In the genomic region with DNA sequence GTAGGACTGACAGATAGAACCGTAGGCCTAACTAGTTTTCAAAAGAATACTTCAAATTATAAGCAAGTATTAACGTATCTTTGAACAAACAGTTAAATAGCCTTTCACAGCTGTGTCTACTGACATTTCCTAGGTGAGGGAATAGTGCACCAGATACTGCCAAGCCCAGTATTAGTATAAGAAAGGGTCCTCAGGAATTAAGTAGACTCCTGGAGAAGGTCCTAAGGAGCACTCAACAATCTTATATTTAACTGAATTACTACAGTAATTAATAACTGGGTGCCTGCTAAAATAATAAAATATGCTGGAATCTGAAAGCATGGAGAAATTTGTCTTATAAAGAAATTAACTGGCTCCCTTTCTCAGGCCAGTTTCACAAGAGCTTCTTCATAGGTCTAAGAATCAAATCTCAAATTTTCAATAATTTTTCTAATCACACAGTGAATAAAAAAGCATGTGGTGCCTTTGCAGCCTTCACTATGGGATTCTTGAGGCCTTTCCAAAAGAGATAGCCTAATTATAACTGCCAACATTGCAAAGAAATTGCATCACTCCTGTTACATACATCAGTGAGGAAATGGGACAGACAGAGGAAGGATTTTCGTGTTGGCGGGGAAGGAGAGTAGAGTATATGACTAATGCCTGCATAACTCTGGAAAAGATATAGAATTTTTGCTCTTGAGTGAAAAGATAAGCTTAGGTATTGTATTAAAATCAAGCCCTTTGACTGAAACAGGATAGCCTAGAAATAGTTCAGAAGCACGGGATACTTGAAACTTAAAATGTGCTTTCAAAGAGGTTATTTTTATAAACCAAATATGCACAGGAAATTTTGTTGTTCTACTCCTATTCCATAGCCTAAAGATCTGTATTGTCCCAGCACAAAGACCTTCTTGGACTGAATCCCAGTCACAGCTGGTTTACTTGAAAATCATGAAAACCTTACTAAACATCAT, we compare ENCODE assay signal across 9 cellular contexts.
DNase-seq lines count a peak whose midpoint lies in the region; ATAC-seq and TF ChIP-seq lines count a peak whose summit lies in the region.
"Had no signal": no experiment of that assay in that cellular context is flagged by ENCODE, and none has a peak within 500 bp of the region (broad histone marks: within the 10 kb centered on the region; RNA-seq: fewer than 3 reads in every experiment).

No MANE protein-coding gene starts in this region.

- H3F3A ChIP-seq in SK-N-SH (replicated peaks; ENCODE audit: insufficient read depth): peaks cover 50% of the 10 kb centered on the region

- no peaks in the 10 kb centered on the region for H3K27me3 Mint-ChIP-seq in HFFc6 (ENCODE audit: insufficient read depth)
- no peaks in the 10 kb centered on the region for H3K27me3 Mint-ChIP-seq in nephron progenitor cell (ENCODE audit: low read depth, poor library complexity)

- peak overlapping the region; percentile 83 to 89; a peak in 3 of 4 replicates for H3K27ac ChIP-seq in SK-N-SH (ENCODE audit: low read depth in 2 of 2, low read length in 1 of 2)

- H3K9me2 ChIP-seq in SK-N-SH: no peaks in the 10 kb centered on the region

- no peaks in the 10 kb centered on the region for H4K20me1 ChIP-seq in SK-N-SH (ENCODE audit: insufficient read depth)

- no peaks in the 10 kb centered on the region for H3K36me3 Mint-ChIP-seq in HFFc6 (ENCODE audit: low read depth)
- H3K36me3 Mint-ChIP-seq in nephron progenitor cell (ENCODE audit: low read depth): no peaks in the 10 kb centered on the region
- H3K36me3 Mint-ChIP-seq: immature natural killer cell had no signal

- CTCF ChIA-PET in SK-N-SH (lab: Yijun Ruan, JAX): no interaction called here

- H3K4me3 Mint-ChIP-seq in HFFc6 (peak overlapping the region; percentile 34), nephron progenitor cell (no peak overlapping the region)
- H3K4me3 Mint-ChIP-seq: immature natural killer cell had no signal

- H3K4me2 ChIP-seq in SK-N-SH: peak overlapping the region; percentile 51

- no peak for ATAC-seq in GM19467 (IDR thresholded peaks at IDR 0.05; ENCODE audit: unreplicated experiment)

- H3K36me3 ChIP-seq in SK-N-SH (replicated peaks in 1 of 2; ENCODE audit: control insufficient read depth in 1 of 2, insufficient read depth in 2 of 2, low read length in 1 of 2): no peaks in the 10 kb centered on the region

- H3K9me3 Mint-ChIP-seq in HFFc6: no peaks in the 10 kb centered on the region
- no peaks in the 10 kb centered on the region for H3K9me3 Mint-ChIP-seq in nephron progenitor cell
- H3K9me3 Mint-ChIP-seq: immature natural killer cell had no signal

- H3K9me3 ChIP-seq in SK-N-SH: no peaks in the 10 kb centered on the region

- H3K27ac Mint-ChIP-seq in HFFc6 (peak overlapping the region; percentile 41), nephron progenitor cell (no peak overlapping the region)
- H3K27ac Mint-ChIP-seq: immature natural killer cell had no signal

- no peaks in the 10 kb centered on the region for H3K79me2 ChIP-seq in SK-N-SH (ENCODE audit: insufficient read depth)

- H3K4me1 ChIP-seq in SK-N-SH (ENCODE audit: control insufficient read depth in 1 of 2, insufficient read depth in 2 of 2, low read depth in 1 of 2, low read length in 1 of 2): peaks cover 0 to 35% of the 10 kb centered on the region in 2 experiments; a peak in 3 of 4 replicates

- H3K4me3 ChIP-seq in SK-N-SH (ENCODE audit: low read depth in 2 of 2, low read length in 1 of 2) (no peak overlapping the region; a peak in 1 of 4 replicates), skeletal muscle cell (ENCODE audit: low read depth, low read length) (no peak overlapping the region)

- TF ChIP-seq EP300 in SK-N-SH (IDR thresholded peaks at IDR 0.05; ENCODE audit: borderline replicate concordance in 1 of 2, low read depth in 1 of 2, low read length in 1 of 2): peak in 1 of 2 experiments; percentile 92; a peak in 2 of 4 replicates

- TF ChIP-seq CTCF in HFFc6 (IDR thresholded peaks at IDR 0.05) (no peak), SK-N-SH (IDR thresholded peaks at IDR 0.05) (no peak), nephron progenitor cell (IDR thresholded peaks at IDR 0.05) (no peak)

- POLR2A ChIA-PET in SK-N-SH (lab: Yijun Ruan, JAX): no interaction called here

- peaks cover 25% of the 10 kb centered on the region for H3K4me1 Mint-ChIP-seq in HFFc6 (ENCODE audit: low read depth)
- no peaks in the 10 kb centered on the region for H3K4me1 Mint-ChIP-seq in nephron progenitor cell
- H3K4me1 Mint-ChIP-seq: immature natural killer cell had no signal

- H2AFZ ChIP-seq in SK-N-SH (ENCODE audit: low read depth): peak overlapping the region; percentile 63

- H3K9ac ChIP-seq in SK-N-SH: peak overlapping the region; percentile 53; the same call in 1 of the 2 replicates

- DNase-seq in HFFc6 (peak; percentile 85), SK-N-SH (no peak), fibroblast of peridontal ligament (ENCODE audit: extremely low read depth) (peak; percentile 93), skeletal muscle cell (ENCODE audit: low read depth) (peak; percentile 88), NK-92 (lab: John Stamatoyannopoulos, UW; ENCODE audit: unreplicated experiment) (no peak), nephron progenitor cell (no peak), NAMALWA (ENCODE audit: low spot score) (no peak)
- DNase-seq: immature natural killer cell had no signal

- no peak for TF ChIP-seq RAD21 in SK-N-SH (IDR thresholded peaks at IDR 0.05; ENCODE audit: low read length)

- no peaks in the 10 kb centered on the region for H3K27me3 ChIP-seq in SK-N-SH (ENCODE audit: insufficient read depth)

- WGBS in SK-N-SH (ENCODE audit: low lambda C conversion rate): 32% methylated on average over 5 of the region's 5 CpGs

TF ChIP-seq in SK-N-SH, 30 proteins besides CTCF, POLR2A, EP300 and RAD21 (continues in another document):
- TF ChIP-seq CHD2 (IDR thresholded peaks at IDR 0.05; ENCODE audit: low read length, partially characterized antibody): no peak
- no peak for TF ChIP-seq FOXJ3 (CRISPR knock-in tag; IDR thresholded peaks at IDR 0.05)
- TF ChIP-seq, protein P1, sequence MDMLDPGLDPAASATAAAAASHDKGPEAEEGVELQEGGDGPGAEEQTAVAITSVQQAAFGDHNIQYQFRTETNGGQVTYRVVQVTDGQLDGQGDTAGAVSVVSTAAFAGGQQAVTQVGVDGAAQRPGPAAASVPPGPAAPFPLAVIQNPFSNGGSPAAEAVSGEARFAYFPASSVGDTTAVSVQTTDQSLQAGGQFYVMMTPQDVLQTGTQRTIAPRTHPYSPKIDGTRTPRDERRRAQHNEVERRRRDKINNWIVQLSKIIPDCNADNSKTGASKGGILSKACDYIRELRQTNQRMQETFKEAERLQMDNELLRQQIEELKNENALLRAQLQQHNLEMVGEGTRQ (IDR thresholded peaks at IDR 0.05; ENCODE audit: borderline replicate concordance, low read depth, low read length): no peak
- no peak for TF ChIP-seq SIN3A (IDR thresholded peaks at IDR 0.05; ENCODE audit: borderline replicate concordance, low read depth, low read length)
- peak; percentile 37; the same call in 1 of the 2 replicates for TF ChIP-seq ELF1 (IDR thresholded peaks at IDR 0.05)
- TF ChIP-seq SMC3 (IDR thresholded peaks at IDR 0.05; ENCODE audit: low read depth, low read length): no peak
- TF ChIP-seq, protein P2, sequence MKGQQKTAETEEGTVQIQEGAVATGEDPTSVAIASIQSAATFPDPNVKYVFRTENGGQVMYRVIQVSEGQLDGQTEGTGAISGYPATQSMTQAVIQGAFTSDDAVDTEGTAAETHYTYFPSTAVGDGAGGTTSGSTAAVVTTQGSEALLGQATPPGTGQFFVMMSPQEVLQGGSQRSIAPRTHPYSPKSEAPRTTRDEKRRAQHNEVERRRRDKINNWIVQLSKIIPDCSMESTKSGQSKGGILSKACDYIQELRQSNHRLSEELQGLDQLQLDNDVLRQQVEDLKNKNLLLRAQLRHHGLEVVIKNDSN (IDR thresholded peaks at IDR 0.05; ENCODE audit: borderline replicate concordance, low read depth): no peak
- TF ChIP-seq, protein P3, sequence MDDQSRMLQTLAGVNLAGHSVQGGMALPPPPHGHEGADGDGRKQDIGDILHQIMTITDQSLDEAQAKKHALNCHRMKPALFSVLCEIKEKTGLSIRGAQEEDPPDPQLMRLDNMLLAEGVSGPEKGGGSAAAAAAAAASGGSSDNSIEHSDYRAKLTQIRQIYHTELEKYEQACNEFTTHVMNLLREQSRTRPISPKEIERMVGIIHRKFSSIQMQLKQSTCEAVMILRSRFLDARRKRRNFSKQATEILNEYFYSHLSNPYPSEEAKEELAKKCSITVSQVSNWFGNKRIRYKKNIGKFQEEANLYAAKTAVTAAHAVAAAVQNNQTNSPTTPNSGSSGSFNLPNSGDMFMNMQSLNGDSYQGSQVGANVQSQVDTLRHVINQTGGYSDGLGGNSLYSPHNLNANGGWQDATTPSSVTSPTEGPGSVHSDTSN (IDR thresholded peaks at IDR 0.05): peak; percentile 90
- TF ChIP-seq JUND (IDR thresholded peaks at IDR 0.05): peak; percentile 85
- no peak for TF ChIP-seq NRF1 (IDR thresholded peaks at IDR 0.05; ENCODE audit: low read depth, low read length)
- TF ChIP-seq RXRA (IDR thresholded peaks at IDR 0.05; ENCODE audit: borderline replicate concordance, low read depth): no peak
- no peak for TF ChIP-seq RCOR1 (IDR thresholded peaks at IDR 0.05; ENCODE audit: low read length)
- TF ChIP-seq, protein P4, sequence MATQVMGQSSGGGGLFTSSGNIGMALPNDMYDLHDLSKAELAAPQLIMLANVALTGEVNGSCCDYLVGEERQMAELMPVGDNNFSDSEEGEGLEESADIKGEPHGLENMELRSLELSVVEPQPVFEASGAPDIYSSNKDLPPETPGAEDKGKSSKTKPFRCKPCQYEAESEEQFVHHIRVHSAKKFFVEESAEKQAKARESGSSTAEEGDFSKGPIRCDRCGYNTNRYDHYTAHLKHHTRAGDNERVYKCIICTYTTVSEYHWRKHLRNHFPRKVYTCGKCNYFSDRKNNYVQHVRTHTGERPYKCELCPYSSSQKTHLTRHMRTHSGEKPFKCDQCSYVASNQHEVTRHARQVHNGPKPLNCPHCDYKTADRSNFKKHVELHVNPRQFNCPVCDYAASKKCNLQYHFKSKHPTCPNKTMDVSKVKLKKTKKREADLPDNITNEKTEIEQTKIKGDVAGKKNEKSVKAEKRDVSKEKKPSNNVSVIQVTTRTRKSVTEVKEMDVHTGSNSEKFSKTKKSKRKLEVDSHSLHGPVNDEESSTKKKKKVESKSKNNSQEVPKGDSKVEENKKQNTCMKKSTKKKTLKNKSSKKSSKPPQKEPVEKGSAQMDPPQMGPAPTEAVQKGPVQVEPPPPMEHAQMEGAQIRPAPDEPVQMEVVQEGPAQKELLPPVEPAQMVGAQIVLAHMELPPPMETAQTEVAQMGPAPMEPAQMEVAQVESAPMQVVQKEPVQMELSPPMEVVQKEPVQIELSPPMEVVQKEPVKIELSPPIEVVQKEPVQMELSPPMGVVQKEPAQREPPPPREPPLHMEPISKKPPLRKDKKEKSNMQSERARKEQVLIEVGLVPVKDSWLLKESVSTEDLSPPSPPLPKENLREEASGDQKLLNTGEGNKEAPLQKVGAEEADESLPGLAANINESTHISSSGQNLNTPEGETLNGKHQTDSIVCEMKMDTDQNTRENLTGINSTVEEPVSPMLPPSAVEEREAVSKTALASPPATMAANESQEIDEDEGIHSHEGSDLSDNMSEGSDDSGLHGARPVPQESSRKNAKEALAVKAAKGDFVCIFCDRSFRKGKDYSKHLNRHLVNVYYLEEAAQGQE (IDR thresholded peaks at IDR 0.05; ENCODE audit: low read depth, low read length): 0 out of 2 replicates have a peak, but pooled peaks have one; percentile 16

Comparison
In these comparisons a context has a peak if more than half of its experiments do, and no peak if none do; other contexts are left out.
1. DNase-seq: peak in HFFc6 (single experiment), fibroblast of peridontal ligament (single experiment) and skeletal muscle cell (single experiment); none in SK-N-SH (single experiment), NK-92 (single experiment), nephron progenitor cell (single experiment) and NAMALWA (single experiment).